Comparison of ENCODE assay signal across 18 cellular contexts in the genomic region with DNA sequence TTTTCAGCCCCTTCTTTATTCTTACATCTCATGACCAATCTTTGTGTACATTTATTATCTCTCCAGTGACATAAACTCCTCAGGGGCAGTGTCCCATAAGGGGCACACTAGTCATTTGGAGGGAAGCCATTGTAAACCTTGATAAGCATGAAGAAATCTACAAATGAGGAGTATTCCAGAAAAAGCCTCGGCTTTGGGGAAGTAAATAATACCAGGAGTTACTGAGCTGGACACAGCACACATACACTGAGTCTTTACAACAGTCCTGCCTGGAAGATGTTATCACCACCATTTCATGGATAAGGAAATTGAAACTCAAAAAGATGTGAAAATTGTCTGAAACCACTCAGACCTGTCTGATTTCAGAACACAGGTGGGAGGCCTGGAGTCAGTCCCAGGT.
"Had no signal": no experiment of that assay in that cellular context is flagged by ENCODE, and none has a peak within 500 bp of the region (broad histone marks: within the 10 kb centered on the region; RNA-seq: fewer than 3 reads in every experiment).

No MANE protein-coding gene starts in this region.

- H3K9me3 ChIP-seq: esophagus muscularis mucosa, upper lobe of right lung had no signal

- H3K9me3 Mint-ChIP-seq: activated B cell treated with CpG ODN at 0.5 μM for 24 hours; activated CD8-positive, alpha-beta T cell treated with anti-CD3 and anti-CD28 coated beads for 36 hours; activated naive CD4-positive, alpha-beta T cell treated with anti-CD3 and anti-CD28 coated beads for 36 hours; activated T-cell treated with anti-CD3 and anti-CD28 coated beads, Interleukin-2, amount 50 U/mL, for 24 hours; activated T-helper 2 cell treated with anti-CD3 and anti-CD28 coated beads, Interferon-gamma antibody, Interleukin-2, Interleukin-4, amounts not matched to agents 10 μg/mL and 5 μg/mL and 100 μg/mL, durations not matched to agents 14 hours and 24 hours and 36 hours; nephron progenitor cell had no signal

- H3K27me3 Mint-ChIP-seq: activated T-cell treated with anti-CD3 and anti-CD28 coated beads, Interleukin-2, amount 50 U/mL, for 24 hours had no signal

- H3K27ac Mint-ChIP-seq: activated B cell treated with CpG ODN at 0.5 μM for 24 hours; activated CD8-positive, alpha-beta T cell treated with anti-CD3 and anti-CD28 coated beads for 36 hours; activated naive CD4-positive, alpha-beta T cell treated with anti-CD3 and anti-CD28 coated beads for 36 hours; activated T-cell treated with anti-CD3 and anti-CD28 coated beads, Interleukin-2, amount 50 U/mL, for 24 hours; activated T-helper 2 cell treated with anti-CD3 and anti-CD28 coated beads, Interferon-gamma antibody, Interleukin-2, Interleukin-4, amounts not matched to agents 10 μg/mL and 5 μg/mL and 100 μg/mL, durations not matched to agents 14 hours and 24 hours and 36 hours; nephron progenitor cell had no signal

- H3K27me3 ChIP-seq: esophagus muscularis mucosa, upper lobe of right lung had no signal

- H3K4me3 ChIP-seq: esophagus muscularis mucosa, lung, upper lobe of right lung had no signal

- ATAC-seq: activated CD8-positive, alpha-beta T cell treated with anti-CD3 and anti-CD28 coated beads for 36 hours; stimulated activated naive CD8-positive, alpha-beta T cell treated with anti-CD3 and anti-CD28 coated beads, Interleukin-15, Interleukin-2, amounts not matched to agents 100 U/mL and 50 U/mL, for 24 hours had no signal

- H3K4me1 Mint-ChIP-seq: activated B cell treated with CpG ODN at 0.5 μM for 24 hours had no signal

- H3K36me3 ChIP-seq: upper lobe of right lung had no signal

- DNase-seq: activated B cell treated with CpG ODN at 0.5 μM for 24 hours; activated CD4-positive, alpha-beta T cell treated with anti-CD3 and anti-CD28 coated beads for 48 hours; activated CD8-positive, alpha-beta T cell treated with anti-CD3 and anti-CD28 coated beads for 36 hours; activated naive CD4-positive, alpha-beta T cell treated with anti-CD3 and anti-CD28 coated beads for 36 hours; activated T-cell treated with anti-CD3 and anti-CD28 coated beads, Interleukin-2, amount 50 U/mL, for 24 hours; cerebellar nuclear complex; dermis blood vessel endothelial cell; effector memory CD4-positive, alpha-beta T cell; midbrain; nephron progenitor cell; nucleus accumbens; posterior cingulate gyrus; retina; stimulated activated naive CD8-positive, alpha-beta T cell treated with anti-CD3 and anti-CD28 coated beads, Interleukin-15, Interleukin-2, amounts not matched to agents 100 U/mL and 50 U/mL, for 24 hours; upper lobe of right lung had no signal

- H3K4me1 ChIP-seq: upper lobe of right lung had no signal

- H3K27ac ChIP-seq: upper lobe of right lung had no signal

- H3K4me3 Mint-ChIP-seq: activated B cell treated with CpG ODN at 0.5 μM for 24 hours; activated CD8-positive, alpha-beta T cell treated with anti-CD3 and anti-CD28 coated beads for 36 hours; activated naive CD4-positive, alpha-beta T cell treated with anti-CD3 and anti-CD28 coated beads for 36 hours; activated T-cell treated with anti-CD3 and anti-CD28 coated beads, Interleukin-2, amount 50 U/mL, for 24 hours; nephron progenitor cell had no signal
